ENCODE assay signal across 21 cellular contexts in the genomic region with DNA sequence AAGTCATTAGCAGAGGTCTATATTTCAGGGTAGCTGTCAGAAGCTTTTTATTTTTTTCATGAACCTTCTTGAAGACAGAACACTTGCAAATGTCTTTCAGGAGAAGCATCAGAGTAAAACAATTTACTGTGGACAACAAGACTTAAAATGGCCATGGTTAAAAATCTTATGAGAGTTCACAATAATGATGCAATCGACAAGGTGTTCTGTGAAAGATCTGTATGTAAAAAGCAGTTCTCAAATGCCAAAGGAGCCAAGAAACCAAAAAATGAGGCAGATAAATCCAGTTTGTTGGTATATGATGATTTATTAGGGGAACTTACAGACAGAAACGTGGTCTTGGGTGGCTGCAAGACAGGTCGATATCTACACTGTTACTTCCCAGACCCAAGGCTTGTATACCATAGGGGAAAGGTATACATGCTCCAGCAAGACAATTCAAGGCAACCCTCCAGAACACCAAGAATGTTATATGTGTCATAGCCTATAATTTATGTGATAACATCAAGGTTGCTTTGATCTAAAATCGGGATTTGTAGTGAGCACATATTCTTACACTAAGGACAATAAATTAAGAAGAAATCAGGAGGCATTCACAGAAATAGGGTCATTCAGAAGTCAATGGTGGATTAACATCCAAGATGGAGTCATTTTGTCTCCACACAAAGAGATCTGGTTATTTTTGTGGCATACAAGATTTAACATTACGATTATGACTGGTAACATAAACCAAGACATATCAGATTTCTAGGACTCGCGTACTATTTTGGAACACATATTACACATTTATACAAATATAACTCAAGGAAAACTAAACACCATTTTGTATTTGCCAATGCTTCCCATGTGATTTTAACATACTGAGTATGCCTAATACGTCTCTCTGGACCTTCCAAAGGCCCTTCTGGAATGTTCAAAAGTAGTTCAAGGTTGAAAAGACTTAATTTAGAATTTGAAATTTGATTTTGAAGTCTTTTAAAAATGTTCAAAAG.
DNase-seq lines count a peak whose midpoint lies in the region; ATAC-seq, FAIRE-seq and TF ChIP-seq lines count a peak whose summit lies in the region.
"Had no signal": no experiment of that assay in that cellular context is flagged by ENCODE, and none has a peak within 500 bp of the region (broad histone marks: within the 10 kb centered on the region; RNA-seq: fewer than 3 reads in every experiment).

No MANE protein-coding gene starts in this region.

- H3K9me3 ChIP-seq in liver (ENCODE audit: control insufficient read depth in 4 of 4, low read length in 3 of 4) (no peaks in the 10 kb centered on the region), right lobe of liver (no peaks in the 10 kb centered on the region), adipocyte (ENCODE audit: control insufficient read depth, low read length) (no peaks in the 10 kb centered on the region), keratinocyte (ENCODE audit: control insufficient read depth, low read depth, low read length) (no peaks in the 10 kb centered on the region), lower lobe of right lung (no peaks in the 10 kb centered on the region), tibial artery (no peaks in the 10 kb centered on the region)
- H3K9me3 ChIP-seq: BLaER1, SJSA1 had no signal

- no peak for DNase-seq in right lobe of liver
- DNase-seq in adipocyte (ENCODE audit: low read depth), result peak; percentile 20
- DNase-seq in keratinocyte (ENCODE audit: low read depth, low spot score), result no peak
- DNase-seq in lower lobe of right lung, result no peak
- no peak for DNase-seq in mesenteric fat pad (ENCODE audit: low spot score)
- no peak for DNase-seq in tibial artery
- no peak for DNase-seq in NCI-H345 treated with DMSO at 0.1 percent for 48 hours (lab: John Stamatoyannopoulos, UW; ENCODE audit: unreplicated experiment)
- DNase-seq: CD8-positive, alpha-beta T cell; DND-41; GM23248; HFFc6; MM.1S; NCI-H1092 treated with DMSO at 0.1 percent for 48 hours; NCI-H1694; NCI-H345 had no signal

- no peaks in the 10 kb centered on the region for H3K36me3 ChIP-seq in liver (ENCODE audit: control insufficient read depth in 4 of 4, insufficient read depth in 3 of 4, low read depth in 1 of 4, low read length in 3 of 4)
- no peaks in the 10 kb centered on the region for H3K36me3 ChIP-seq in right lobe of liver
- H3K36me3 ChIP-seq in adipocyte (ENCODE audit: control insufficient read depth, insufficient read depth, low read length, severe bottlenecking), result no peaks in the 10 kb centered on the region
- peaks cover 0 to 5% of the 10 kb centered on the region in 2 experiments for H3K36me3 ChIP-seq in keratinocyte (ENCODE audit: control insufficient read depth in 2 of 2, extremely low read depth in 1 of 2, insufficient read depth in 2 of 2, low read length in 2 of 2)
- no peaks in the 10 kb centered on the region for H3K36me3 ChIP-seq in lower lobe of right lung
- no peaks in the 10 kb centered on the region for H3K36me3 ChIP-seq in tibial artery
- H3K36me3 ChIP-seq: BLaER1, SJSA1 had no signal

- H2AFZ ChIP-seq in keratinocyte (ENCODE audit: control insufficient read depth, low read length), result no peak overlapping the region
- H2AFZ ChIP-seq: GM23248 had no signal

- H4K20me1 ChIP-seq in keratinocyte (ENCODE audit: control insufficient read depth, extremely low read depth, insufficient read depth, low read length), result no peaks in the 10 kb centered on the region
- H4K20me1 ChIP-seq: BLaER1 had no signal

- no peaks in the 10 kb centered on the region for H3K27me3 ChIP-seq in liver (ENCODE audit: control insufficient read depth in 4 of 4, insufficient read depth in 4 of 4, low read length in 3 of 4)
- H3K27me3 ChIP-seq in right lobe of liver, result no peaks in the 10 kb centered on the region
- H3K27me3 ChIP-seq in adipocyte (replicated peaks; ENCODE audit: control insufficient read depth, insufficient read depth, low read length), result no peaks in the 10 kb centered on the region
- H3K27me3 ChIP-seq in keratinocyte (ENCODE audit: control insufficient read depth, extremely low read depth, insufficient read depth, low read length), result no peaks in the 10 kb centered on the region
- no peaks in the 10 kb centered on the region for H3K27me3 ChIP-seq in lower lobe of right lung (ENCODE audit: low read depth)
- no peaks in the 10 kb centered on the region for H3K27me3 ChIP-seq in tibial artery
- H3K27me3 ChIP-seq: BLaER1, SJSA1 had no signal

- H3K4me2 ChIP-seq in keratinocyte (ENCODE audit: control insufficient read depth, extremely low read depth, insufficient read depth, low read depth, low read length), result no peak overlapping the region
- H3K4me2 ChIP-seq: BLaER1 had no signal

- intact Hi-C loops in right lobe of liver (cut with DNase I) (no loop called here), lower lobe of right lung (cut with DNase I) (no loop called here), tibial artery (cut with DNase I; ENCODE audit: low total_unique reads) (no loop called here)

- H3K9ac ChIP-seq in liver (ENCODE audit: low read depth in 1 of 2, low read length in 2 of 2), result no peak overlapping the region
- no peak overlapping the region for H3K9ac ChIP-seq in adipocyte (ENCODE audit: low read length)
- H3K9ac ChIP-seq in keratinocyte (ENCODE audit: control insufficient read depth, extremely low read depth, insufficient read depth, low read length), result no peak overlapping the region
- H3K9ac ChIP-seq: BLaER1, GM23248 had no signal

- no peak for TF ChIP-seq POLR2A in right lobe of liver (IDR thresholded peaks at IDR 0.05)

- H3K4me3 ChIP-seq in liver (ENCODE audit: low read depth in 1 of 3, low read length in 3 of 3) (no peak overlapping the region), right lobe of liver (no peak overlapping the region), adipocyte (ENCODE audit: low read length) (no peak overlapping the region), keratinocyte (ENCODE audit: control insufficient read depth in 2 of 3, extremely low read depth in 1 of 3, insufficient read depth in 2 of 3, low read depth in 1 of 3, low read length in 3 of 3) (no peak overlapping the region), lower lobe of right lung (no peak overlapping the region), tibial artery (no peak overlapping the region)
- H3K4me3 ChIP-seq: BLaER1, GM12878, GM23248, SJSA1 had no signal

- TF ChIP-seq CTCF in liver (IDR thresholded peaks at IDR 0.05; ENCODE audit: low read depth, low read length, missing input control) (no peak), right lobe of liver (IDR thresholded peaks at IDR 0.05) (no peak), keratinocyte (optimal IDR thresholded peaks at IDR 0.05 in 1 of 3, IDR thresholded peaks at IDR 0.05 in 1 of 3, conservative IDR thresholded peaks at IDR 0.05 in 1 of 3; ENCODE audit: extremely low read depth in 1 of 3, insufficient read depth in 2 of 3, low read length in 3 of 3) (no peak), lower lobe of right lung (IDR thresholded peaks at IDR 0.05) (no peak), tibial artery (IDR thresholded peaks at IDR 0.05) (no peak)

- no peak for TF ChIP-seq RAD21 in liver (IDR thresholded peaks at IDR 0.05)

- H3K79me2 ChIP-seq in keratinocyte (ENCODE audit: control insufficient read depth, insufficient read depth, low read length), result no peaks in the 10 kb centered on the region

- H3K4me1 ChIP-seq in liver (ENCODE audit: control insufficient read depth in 4 of 4, insufficient read depth in 4 of 4, low read length in 3 of 4), result peaks cover 0 to 4% (median 0%) of the 10 kb centered on the region in 4 donors
- H3K4me1 ChIP-seq in right lobe of liver, result no peaks in the 10 kb centered on the region
- H3K4me1 ChIP-seq in adipocyte (ENCODE audit: control insufficient read depth, insufficient read depth, low read length), result no peaks in the 10 kb centered on the region
- H3K4me1 ChIP-seq in keratinocyte (ENCODE audit: control insufficient read depth, extremely low read depth, insufficient read depth, low read length), result peaks cover 6% of the 10 kb centered on the region
- no peaks in the 10 kb centered on the region for H3K4me1 ChIP-seq in lower lobe of right lung
- peaks cover 0 to 22% (median 1%) of the 10 kb centered on the region in 4 donors for H3K4me1 ChIP-seq in tibial artery

- dilution Hi-C loops in keratinocyte (cut with MboI; ENCODE audit: extremely low pct_ligation_motif_present, low sequenced_read_pairs), result no loop called here

- H3K27ac ChIP-seq in liver (ENCODE audit: low read depth in 1 of 2, low read length in 2 of 2) (no peak overlapping the region), right lobe of liver (no peak overlapping the region), keratinocyte (ENCODE audit: control insufficient read depth, insufficient read depth, low read length) (no peak overlapping the region), lower lobe of right lung (no peak overlapping the region), tibial artery (peak overlapping the region in 1 of 2 donors; percentile 11)
- H3K27ac ChIP-seq: BLaER1, GM23248, SJSA1 had no signal

- 85% methylated on average over 8 of the region's 8 CpGs for WGBS in liver
- 78% methylated on average over 7 of the region's 8 CpGs for WGBS in right lobe of liver (ENCODE audit: insufficient coverage, low coverage, low lambda C conversion rate, missing lambda C conversion rate)

- FAIRE-seq in keratinocyte (lab: Jason Lieb, UNC), result peak; percentile 86
- FAIRE-seq: D721Med, GM12878, HepG2 had no signal

- ATAC-seq in right lobe of liver, result no peak
- ATAC-seq in lower lobe of right lung, result no peak
- ATAC-seq: CD8-positive, alpha-beta T cell; GM12878; HepG2 had no signal

- no peaks in the 10 kb centered on the region for H3K9me1 ChIP-seq in keratinocyte (ENCODE audit: control insufficient read depth, extremely low read depth, insufficient read depth, low read length)

TF ChIP-seq in liver, 16 proteins besides CTCF, POLR2A, EP300 and RAD21 (continues in another document):
- TF ChIP-seq YY1 (IDR thresholded peaks at IDR 0.05), result peak; percentile 59
- no peak for TF ChIP-seq ZBTB33 (IDR thresholded peaks at IDR 0.05)
